In the genomic region with DNA sequence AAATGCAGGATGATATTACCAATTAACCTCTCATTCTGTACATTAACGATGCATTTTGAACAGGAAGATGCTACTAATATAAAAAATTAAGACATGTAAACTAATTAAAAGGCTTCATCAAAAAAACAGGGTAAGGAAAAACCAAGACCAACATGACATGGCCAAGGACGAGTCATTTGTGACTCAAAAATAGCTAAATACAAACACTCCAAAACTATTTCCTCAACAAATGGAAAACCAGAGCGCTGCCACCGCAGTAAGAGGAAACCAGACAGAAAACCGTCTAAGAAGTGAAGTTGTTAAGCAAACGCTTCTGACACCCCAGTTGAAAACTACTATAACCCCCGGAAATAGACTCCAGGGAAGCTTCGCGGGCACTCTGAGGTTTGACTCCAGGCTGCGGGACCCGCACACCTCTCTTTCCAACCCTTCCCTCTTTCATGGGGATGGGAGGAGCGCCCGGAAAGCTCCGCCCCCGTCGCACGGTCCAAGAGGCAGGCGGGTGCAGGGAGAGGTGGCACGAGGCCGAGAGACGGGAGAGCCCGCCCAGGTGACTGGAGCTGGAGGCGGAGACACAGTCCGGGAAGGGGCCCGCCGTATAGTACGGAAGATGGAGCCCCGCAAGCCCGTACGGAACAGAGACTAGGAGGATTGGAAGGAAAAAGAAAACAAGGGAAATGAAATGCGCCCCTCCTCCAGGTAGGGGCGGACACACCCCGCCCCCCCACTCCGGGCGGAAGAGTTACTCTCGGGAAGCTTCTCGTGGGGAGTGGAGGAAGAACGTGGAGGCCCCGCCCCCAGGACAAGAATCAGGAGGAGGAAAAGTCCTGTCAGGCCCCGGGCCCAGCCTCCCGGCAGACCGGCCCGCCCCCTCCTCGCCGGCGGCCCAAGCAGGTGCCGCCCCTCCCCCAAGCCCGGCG, we compare ENCODE assay signal across 1 cellular context.
A peak's percentile ranks its signal among the peaks of the same experiment; 100 is the strongest.
TF ChIP-seq lines count a peak whose summit lies in the region.

No MANE protein-coding gene starts in this region.

TF ChIP-seq in K562, 482 proteins besides CTCF, POLR2A, EP300 and RAD21 (continued from another document and continues in another):
- no peak for TF ChIP-seq ZNF197 (CRISPR knock-in tag; IDR thresholded peaks at IDR 0.05; ENCODE audit: low read depth)
- no peak for TF ChIP-seq ZNF316 (IDR thresholded peaks at IDR 0.05)
- no peak for TF ChIP-seq BRF2 (IDR thresholded peaks at IDR 0.05; ENCODE audit: borderline replicate concordance, insufficient read depth, insufficient read length)
- no peak for TF ChIP-seq PPARD (CRISPR knock-in tag; IDR thresholded peaks at IDR 0.05)
- TF ChIP-seq, protein P1, sequence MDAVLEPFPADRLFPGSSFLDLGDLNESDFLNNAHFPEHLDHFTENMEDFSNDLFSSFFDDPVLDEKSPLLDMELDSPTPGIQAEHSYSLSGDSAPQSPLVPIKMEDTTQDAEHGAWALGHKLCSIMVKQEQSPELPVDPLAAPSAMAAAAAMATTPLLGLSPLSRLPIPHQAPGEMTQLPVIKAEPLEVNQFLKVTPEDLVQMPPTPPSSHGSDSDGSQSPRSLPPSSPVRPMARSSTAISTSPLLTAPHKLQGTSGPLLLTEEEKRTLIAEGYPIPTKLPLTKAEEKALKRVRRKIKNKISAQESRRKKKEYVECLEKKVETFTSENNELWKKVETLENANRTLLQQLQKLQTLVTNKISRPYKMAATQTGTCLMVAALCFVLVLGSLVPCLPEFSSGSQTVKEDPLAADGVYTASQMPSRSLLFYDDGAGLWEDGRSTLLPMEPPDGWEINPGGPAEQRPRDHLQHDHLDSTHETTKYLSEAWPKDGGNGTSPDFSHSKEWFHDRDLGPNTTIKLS (IDR thresholded peaks at IDR 0.05; ENCODE audit: borderline replicate concordance, low read depth): no peak
- TF ChIP-seq POLR3G (IDR thresholded peaks at IDR 0.05; ENCODE audit: extremely low read depth, insufficient read length, insufficient replicate concordance): no peak
- TF ChIP-seq, protein P2, sequence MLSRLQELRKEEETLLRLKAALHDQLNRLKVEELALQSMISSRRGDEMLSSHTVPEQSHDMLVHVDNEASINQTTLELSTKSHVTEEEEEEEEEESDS (CRISPR knock-in tag; IDR thresholded peaks at IDR 0.05): no peak
- TF ChIP-seq ZKSCAN3 (CRISPR knock-in tag; IDR thresholded peaks at IDR 0.05): no peak
- TF ChIP-seq NFE2L1 (tag; IDR thresholded peaks at IDR 0.05; ENCODE audit: borderline replicate concordance, low read depth): no peak
- TF ChIP-seq ELF1 (tag; IDR thresholded peaks at IDR 0.05): peak; percentile 68
- TF ChIP-seq, protein P3, sequence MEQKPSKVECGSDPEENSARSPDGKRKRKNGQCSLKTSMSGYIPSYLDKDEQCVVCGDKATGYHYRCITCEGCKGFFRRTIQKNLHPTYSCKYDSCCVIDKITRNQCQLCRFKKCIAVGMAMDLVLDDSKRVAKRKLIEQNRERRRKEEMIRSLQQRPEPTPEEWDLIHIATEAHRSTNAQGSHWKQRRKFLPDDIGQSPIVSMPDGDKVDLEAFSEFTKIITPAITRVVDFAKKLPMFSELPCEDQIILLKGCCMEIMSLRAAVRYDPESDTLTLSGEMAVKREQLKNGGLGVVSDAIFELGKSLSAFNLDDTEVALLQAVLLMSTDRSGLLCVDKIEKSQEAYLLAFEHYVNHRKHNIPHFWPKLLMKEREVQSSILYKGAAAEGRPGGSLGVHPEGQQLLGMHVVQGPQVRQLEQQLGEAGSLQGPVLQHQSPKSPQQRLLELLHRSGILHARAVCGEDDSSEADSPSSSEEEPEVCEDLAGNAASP (IDR thresholded peaks at IDR 0.05): no peak
- TF ChIP-seq RBFOX2 (IDR thresholded peaks at IDR 0.05; ENCODE audit: low read depth, low read length): peak; percentile 70; the same call in 1 of the 2 replicates
- TF ChIP-seq E4F1 (CRISPR knock-in tag; IDR thresholded peaks at IDR 0.05; ENCODE audit: borderline replicate concordance): no peak
- TF ChIP-seq CREB1 (IDR thresholded peaks at IDR 0.05): no peak
- TF ChIP-seq CREB1 (CRISPR knock-in tag; IDR thresholded peaks at IDR 0.05): no peak
- TF ChIP-seq MBD2 (IDR thresholded peaks at IDR 0.05; ENCODE audit: borderline replicate concordance, low read depth): peak; percentile 21
- TF ChIP-seq ETS1 (conservative IDR thresholded peaks at IDR 0.05; ENCODE audit: control insufficient read depth, low read depth, low read length): peak; percentile 51; the same call in 1 of the 2 replicates
- TF ChIP-seq ZBED1 (IDR thresholded peaks at IDR 0.05): no peak
- TF ChIP-seq SRSF9 (IDR thresholded peaks at IDR 0.05; ENCODE audit: borderline replicate concordance, low read depth, low read length): no peak
- no peak for TF ChIP-seq TSC22D4 (tag; IDR thresholded peaks at IDR 0.05)
- peak; percentile 40; the same call in 1 of the 2 replicates for TF ChIP-seq PHF8 (IDR thresholded peaks at IDR 0.05; ENCODE audit: borderline replicate concordance, low read length)
- no peak for TF ChIP-seq ZNF551 (CRISPR knock-in tag; IDR thresholded peaks at IDR 0.05)
- TF ChIP-seq, protein P4, sequence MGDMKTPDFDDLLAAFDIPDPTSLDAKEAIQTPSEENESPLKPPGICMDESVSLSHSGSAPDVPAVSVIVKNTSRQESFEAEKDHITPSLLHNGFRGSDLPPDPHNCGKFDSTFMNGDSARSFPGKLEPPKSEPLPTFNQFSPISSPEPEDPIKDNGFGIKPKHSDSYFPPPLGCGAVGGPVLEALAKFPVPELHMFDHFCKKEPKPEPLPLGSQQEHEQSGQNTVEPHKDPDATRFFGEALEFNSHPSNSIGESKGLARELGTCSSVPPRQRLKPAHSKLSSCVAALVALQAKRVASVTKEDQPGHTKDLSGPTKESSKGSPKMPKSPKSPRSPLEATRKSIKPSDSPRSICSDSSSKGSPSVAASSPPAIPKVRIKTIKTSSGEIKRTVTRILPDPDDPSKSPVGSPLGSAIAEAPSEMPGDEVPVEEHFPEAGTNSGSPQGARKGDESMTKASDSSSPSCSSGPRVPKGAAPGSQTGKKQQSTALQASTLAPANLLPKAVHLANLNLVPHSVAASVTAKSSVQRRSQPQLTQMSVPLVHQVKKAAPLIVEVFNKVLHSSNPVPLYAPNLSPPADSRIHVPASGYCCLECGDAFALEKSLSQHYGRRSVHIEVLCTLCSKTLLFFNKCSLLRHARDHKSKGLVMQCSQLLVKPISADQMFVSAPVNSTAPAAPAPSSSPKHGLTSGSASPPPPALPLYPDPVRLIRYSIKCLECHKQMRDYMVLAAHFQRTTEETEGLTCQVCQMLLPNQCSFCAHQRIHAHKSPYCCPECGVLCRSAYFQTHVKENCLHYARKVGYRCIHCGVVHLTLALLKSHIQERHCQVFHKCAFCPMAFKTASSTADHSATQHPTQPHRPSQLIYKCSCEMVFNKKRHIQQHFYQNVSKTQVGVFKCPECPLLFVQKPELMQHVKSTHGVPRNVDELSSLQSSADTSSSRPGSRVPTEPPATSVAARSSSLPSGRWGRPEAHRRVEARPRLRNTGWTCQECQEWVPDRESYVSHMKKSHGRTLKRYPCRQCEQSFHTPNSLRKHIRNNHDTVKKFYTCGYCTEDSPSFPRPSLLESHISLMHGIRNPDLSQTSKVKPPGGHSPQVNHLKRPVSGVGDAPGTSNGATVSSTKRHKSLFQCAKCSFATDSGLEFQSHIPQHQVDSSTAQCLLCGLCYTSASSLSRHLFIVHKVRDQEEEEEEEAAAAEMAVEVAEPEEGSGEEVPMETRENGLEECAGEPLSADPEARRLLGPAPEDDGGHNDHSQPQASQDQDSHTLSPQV (IDR thresholded peaks at IDR 0.05): no peak
- 0 out of 4 replicates have a peak, but pooled peaks have one; percentile 17 to 39 for TF ChIP-seq SIN3A (IDR thresholded peaks at IDR 0.05; ENCODE audit: borderline replicate concordance in 2 of 2, control insufficient read depth in 1 of 2, low read depth in 2 of 2, low read length in 2 of 2)
- 0 out of 2 replicates have a peak, but pooled peaks have one; percentile 3 for TF ChIP-seq ZBTB7A (IDR thresholded peaks at IDR 0.05; ENCODE audit: borderline replicate concordance, control insufficient read depth, low read depth, low read length)
- TF ChIP-seq, protein P5, sequence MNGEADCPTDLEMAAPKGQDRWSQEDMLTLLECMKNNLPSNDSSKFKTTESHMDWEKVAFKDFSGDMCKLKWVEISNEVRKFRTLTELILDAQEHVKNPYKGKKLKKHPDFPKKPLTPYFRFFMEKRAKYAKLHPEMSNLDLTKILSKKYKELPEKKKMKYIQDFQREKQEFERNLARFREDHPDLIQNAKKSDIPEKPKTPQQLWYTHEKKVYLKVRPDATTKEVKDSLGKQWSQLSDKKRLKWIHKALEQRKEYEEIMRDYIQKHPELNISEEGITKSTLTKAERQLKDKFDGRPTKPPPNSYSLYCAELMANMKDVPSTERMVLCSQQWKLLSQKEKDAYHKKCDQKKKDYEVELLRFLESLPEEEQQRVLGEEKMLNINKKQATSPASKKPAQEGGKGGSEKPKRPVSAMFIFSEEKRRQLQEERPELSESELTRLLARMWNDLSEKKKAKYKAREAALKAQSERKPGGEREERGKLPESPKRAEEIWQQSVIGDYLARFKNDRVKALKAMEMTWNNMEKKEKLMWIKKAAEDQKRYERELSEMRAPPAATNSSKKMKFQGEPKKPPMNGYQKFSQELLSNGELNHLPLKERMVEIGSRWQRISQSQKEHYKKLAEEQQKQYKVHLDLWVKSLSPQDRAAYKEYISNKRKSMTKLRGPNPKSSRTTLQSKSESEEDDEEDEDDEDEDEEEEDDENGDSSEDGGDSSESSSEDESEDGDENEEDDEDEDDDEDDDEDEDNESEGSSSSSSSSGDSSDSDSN (IDR thresholded peaks at IDR 0.05; ENCODE audit: borderline replicate concordance in 1 of 2, low read depth in 2 of 2, low read length in 2 of 2): no peak
- TF ChIP-seq, protein P6, sequence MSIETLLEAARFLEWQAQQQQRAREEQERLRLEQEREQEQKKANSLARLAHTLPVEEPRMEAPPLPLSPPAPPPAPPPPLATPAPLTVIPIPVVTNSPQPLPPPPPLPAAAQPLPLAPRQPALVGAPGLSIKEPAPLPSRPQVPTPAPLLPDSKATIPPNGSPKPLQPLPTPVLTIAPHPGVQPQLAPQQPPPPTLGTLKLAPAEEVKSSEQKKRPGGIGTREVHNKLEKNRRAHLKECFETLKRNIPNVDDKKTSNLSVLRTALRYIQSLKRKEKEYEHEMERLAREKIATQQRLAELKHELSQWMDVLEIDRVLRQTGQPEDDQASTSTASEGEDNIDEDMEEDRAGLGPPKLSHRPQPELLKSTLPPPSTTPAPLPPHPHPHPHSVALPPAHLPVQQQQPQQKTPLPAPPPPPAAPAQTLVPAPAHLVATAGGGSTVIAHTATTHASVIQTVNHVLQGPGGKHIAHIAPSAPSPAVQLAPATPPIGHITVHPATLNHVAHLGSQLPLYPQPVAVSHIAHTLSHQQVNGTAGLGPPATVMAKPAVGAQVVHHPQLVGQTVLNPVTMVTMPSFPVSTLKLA (conservative IDR thresholded peaks at IDR 0.05): peak; percentile 85 to 92
- TF ChIP-seq TCF7L2 (IDR thresholded peaks at IDR 0.05; ENCODE audit: low read depth, low read length): peak; percentile 41; the same call in 1 of the 2 replicates
- TF ChIP-seq, protein P7, sequence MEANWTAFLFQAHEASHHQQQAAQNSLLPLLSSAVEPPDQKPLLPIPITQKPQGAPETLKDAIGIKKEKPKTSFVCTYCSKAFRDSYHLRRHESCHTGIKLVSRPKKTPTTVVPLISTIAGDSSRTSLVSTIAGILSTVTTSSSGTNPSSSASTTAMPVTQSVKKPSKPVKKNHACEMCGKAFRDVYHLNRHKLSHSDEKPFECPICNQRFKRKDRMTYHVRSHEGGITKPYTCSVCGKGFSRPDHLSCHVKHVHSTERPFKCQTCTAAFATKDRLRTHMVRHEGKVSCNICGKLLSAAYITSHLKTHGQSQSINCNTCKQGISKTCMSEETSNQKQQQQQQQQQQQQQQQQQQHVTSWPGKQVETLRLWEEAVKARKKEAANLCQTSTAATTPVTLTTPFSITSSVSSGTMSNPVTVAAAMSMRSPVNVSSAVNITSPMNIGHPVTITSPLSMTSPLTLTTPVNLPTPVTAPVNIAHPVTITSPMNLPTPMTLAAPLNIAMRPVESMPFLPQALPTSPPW (CRISPR knock-in tag; IDR thresholded peaks at IDR 0.05): peak; percentile 84
- TF ChIP-seq HMG20A (CRISPR knock-in tag; conservative IDR thresholded peaks at IDR 0.05): no peak
- no peak for TF ChIP-seq GATAD2A (IDR thresholded peaks at IDR 0.05)
- TF ChIP-seq ZNF639 (CRISPR knock-in tag; conservative IDR thresholded peaks at IDR 0.05 in 1 of 2, IDR thresholded peaks at IDR 0.05 in 1 of 2): no peak
- no peak for TF ChIP-seq STAG1 (CRISPR knock-in tag; IDR thresholded peaks at IDR 0.05; ENCODE audit: borderline replicate concordance)
